ENCODE assay signal across 1 cellular context in the genomic region with DNA sequence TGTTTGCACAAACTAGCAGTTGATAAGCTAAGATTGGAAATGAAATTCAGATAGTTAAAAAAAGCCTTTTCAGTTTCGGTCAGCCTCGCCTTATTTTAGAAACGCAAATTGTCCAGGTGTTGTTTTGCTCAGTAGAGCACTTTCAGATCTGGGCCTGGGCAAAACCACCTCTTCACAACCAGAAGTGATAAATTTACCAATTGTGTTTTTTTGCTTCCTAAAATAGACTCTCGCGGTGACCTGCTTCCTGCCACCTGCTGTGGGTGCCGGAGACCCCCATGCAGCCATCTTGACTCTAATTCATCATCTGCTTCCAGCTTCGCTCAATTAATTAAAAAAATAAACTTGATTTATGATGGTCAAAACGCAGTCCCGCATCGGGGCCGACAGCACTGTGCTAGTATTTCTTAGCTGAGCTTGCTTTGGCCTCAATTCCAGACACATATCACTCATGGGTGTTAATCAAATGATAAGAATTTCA.
A peak's percentile ranks its signal among the peaks of the same experiment; 100 is the strongest.
TF ChIP-seq lines count a peak whose summit lies in the region.

No MANE protein-coding gene starts in this region.

TF ChIP-seq in GM12878, 131 proteins besides CTCF, POLR2A, EP300 and RAD21 (continued from another document):
- peak; percentile 89 to 91 for TF ChIP-seq BHLHE40 (IDR thresholded peaks at IDR 0.05; ENCODE audit: borderline replicate concordance in 1 of 2, low read depth in 2 of 2, low read length in 1 of 2)
- TF ChIP-seq, protein P1, sequence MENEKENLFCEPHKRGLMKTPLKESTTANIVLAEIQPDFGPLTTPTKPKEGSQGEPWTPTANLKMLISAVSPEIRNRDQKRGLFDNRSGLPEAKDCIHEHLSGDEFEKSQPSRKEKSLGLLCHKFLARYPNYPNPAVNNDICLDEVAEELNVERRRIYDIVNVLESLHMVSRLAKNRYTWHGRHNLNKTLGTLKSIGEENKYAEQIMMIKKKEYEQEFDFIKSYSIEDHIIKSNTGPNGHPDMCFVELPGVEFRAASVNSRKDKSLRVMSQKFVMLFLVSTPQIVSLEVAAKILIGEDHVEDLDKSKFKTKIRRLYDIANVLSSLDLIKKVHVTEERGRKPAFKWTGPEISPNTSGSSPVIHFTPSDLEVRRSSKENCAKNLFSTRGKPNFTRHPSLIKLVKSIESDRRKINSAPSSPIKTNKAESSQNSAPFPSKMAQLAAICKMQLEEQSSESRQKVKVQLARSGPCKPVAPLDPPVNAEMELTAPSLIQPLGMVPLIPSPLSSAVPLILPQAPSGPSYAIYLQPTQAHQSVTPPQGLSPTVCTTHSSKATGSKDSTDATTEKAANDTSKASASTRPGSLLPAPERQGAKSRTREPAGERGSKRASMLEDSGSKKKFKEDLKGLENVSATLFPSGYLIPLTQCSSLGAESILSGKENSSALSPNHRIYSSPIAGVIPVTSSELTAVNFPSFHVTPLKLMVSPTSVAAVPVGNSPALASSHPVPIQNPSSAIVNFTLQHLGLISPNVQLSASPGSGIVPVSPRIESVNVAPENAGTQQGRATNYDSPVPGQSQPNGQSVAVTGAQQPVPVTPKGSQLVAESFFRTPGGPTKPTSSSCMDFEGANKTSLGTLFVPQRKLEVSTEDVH (IDR thresholded peaks at IDR 0.05; ENCODE audit: low read depth, partially characterized antibody), result peak; percentile 57
- no peak for TF ChIP-seq KAT2A (conservative IDR thresholded peaks at IDR 0.05; ENCODE audit: control insufficient read depth, low read depth, low read length)
- peak; percentile 81 for TF ChIP-seq BMI1 (IDR thresholded peaks at IDR 0.05; ENCODE audit: borderline replicate concordance)
- peak; percentile 24; the same call in 1 of the 2 replicates for TF ChIP-seq SMC3 (IDR thresholded peaks at IDR 0.05; ENCODE audit: borderline replicate concordance, low read length)
- peak; percentile 92 for TF ChIP-seq IRF4 (IDR thresholded peaks at IDR 0.05; ENCODE audit: low read depth, low read length)
- peak; percentile 51; the same call in 1 of the 2 replicates for TF ChIP-seq ZNF217 (IDR thresholded peaks at IDR 0.05)
- TF ChIP-seq, protein P2, sequence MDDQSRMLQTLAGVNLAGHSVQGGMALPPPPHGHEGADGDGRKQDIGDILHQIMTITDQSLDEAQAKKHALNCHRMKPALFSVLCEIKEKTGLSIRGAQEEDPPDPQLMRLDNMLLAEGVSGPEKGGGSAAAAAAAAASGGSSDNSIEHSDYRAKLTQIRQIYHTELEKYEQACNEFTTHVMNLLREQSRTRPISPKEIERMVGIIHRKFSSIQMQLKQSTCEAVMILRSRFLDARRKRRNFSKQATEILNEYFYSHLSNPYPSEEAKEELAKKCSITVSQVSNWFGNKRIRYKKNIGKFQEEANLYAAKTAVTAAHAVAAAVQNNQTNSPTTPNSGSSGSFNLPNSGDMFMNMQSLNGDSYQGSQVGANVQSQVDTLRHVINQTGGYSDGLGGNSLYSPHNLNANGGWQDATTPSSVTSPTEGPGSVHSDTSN (IDR thresholded peaks at IDR 0.05; ENCODE audit: insufficient replicate concordance, low read depth, low read length), result peak; percentile 45
- TF ChIP-seq RELA (IDR thresholded peaks at IDR 0.05; ENCODE audit: borderline replicate concordance, partially characterized antibody), result peak; percentile 95
- peak; percentile 65 for TF ChIP-seq POLR2AphosphoS5 (IDR thresholded peaks at IDR 0.05; ENCODE audit: low read length)
- TF ChIP-seq YY1 (IDR thresholded peaks at IDR 0.05; ENCODE audit: low read depth, low read length), result peak; percentile 98
- peak; percentile 100 for TF ChIP-seq TCF12 (IDR thresholded peaks at IDR 0.05; ENCODE audit: low read depth, low read length)
- peak; percentile 44 for TF ChIP-seq SMAD1 (IDR thresholded peaks at IDR 0.05; ENCODE audit: low read depth, partially characterized antibody)
- peak; percentile 97 for TF ChIP-seq PAX5 (IDR thresholded peaks at IDR 0.05; ENCODE audit: borderline replicate concordance, low read depth, low read length)
- TF ChIP-seq, protein P3, sequence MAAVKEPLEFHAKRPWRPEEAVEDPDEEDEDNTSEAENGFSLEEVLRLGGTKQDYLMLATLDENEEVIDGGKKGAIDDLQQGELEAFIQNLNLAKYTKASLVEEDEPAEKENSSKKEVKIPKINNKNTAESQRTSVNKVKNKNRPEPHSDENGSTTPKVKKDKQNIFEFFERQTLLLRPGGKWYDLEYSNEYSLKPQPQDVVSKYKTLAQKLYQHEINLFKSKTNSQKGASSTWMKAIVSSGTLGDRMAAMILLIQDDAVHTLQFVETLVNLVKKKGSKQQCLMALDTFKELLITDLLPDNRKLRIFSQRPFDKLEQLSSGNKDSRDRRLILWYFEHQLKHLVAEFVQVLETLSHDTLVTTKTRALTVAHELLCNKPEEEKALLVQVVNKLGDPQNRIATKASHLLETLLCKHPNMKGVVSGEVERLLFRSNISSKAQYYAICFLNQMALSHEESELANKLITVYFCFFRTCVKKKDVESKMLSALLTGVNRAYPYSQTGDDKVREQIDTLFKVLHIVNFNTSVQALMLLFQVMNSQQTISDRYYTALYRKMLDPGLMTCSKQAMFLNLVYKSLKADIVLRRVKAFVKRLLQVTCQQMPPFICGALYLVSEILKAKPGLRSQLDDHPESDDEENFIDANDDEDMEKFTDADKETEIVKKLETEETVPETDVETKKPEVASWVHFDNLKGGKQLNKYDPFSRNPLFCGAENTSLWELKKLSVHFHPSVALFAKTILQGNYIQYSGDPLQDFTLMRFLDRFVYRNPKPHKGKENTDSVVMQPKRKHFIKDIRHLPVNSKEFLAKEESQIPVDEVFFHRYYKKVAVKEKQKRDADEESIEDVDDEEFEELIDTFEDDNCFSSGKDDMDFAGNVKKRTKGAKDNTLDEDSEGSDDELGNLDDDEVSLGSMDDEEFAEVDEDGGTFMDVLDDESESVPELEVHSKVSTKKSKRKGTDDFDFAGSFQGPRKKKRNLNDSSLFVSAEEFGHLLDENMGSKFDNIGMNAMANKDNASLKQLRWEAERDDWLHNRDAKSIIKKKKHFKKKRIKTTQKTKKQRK (IDR thresholded peaks at IDR 0.05; ENCODE audit: low read depth, low read length), result no peak
- peak; percentile 83 for TF ChIP-seq MXI1 (IDR thresholded peaks at IDR 0.05; ENCODE audit: low read depth, low read length)
- TF ChIP-seq TBL1XR1 (IDR thresholded peaks at IDR 0.05; ENCODE audit: low read depth, low read length), result peak; percentile 100
